ENCODE assay signal across 1 cellular context in the genomic region with DNA sequence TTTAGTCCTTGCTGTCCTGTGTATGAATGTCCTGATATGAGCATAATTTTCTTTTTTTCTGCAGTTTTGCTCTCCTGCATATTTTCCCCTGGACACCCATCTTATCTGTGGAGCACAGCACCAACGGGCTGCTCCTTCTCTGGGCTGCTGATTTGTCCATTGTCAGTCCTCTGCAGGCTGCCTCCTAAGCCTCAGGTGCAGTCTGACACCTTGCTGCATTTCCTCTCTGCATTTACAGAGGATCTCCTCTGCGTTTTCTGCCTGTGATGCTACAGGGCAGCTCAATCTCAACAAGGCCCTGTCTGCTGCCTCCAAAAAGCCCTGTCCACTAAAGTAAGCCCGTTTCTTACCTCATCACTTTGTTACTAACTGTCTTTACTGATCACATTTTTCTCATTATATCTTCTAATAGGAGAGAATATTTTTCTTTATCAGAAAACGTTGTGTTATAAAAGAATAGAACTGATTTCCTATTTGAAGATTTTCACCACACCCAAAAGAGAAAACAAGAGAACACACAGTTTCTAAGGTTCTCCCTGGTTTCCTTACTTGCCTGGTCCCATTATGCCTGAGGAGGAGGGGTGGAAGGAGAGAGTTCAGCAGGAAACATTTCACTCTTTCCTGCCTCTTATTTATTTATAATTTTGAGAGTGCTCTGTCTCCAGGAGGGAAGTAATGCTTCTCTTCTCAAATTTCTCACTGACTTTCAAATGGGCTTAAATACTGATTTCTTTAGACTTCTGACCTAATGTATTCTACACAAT.
TF ChIP-seq lines count a peak whose summit lies in the region.

No MANE protein-coding gene starts in this region.

TF ChIP-seq in GM23338, 12 proteins besides CTCF, POLR2A, EP300 and RAD21 (continued from another document):
- TF ChIP-seq, protein P1, sequence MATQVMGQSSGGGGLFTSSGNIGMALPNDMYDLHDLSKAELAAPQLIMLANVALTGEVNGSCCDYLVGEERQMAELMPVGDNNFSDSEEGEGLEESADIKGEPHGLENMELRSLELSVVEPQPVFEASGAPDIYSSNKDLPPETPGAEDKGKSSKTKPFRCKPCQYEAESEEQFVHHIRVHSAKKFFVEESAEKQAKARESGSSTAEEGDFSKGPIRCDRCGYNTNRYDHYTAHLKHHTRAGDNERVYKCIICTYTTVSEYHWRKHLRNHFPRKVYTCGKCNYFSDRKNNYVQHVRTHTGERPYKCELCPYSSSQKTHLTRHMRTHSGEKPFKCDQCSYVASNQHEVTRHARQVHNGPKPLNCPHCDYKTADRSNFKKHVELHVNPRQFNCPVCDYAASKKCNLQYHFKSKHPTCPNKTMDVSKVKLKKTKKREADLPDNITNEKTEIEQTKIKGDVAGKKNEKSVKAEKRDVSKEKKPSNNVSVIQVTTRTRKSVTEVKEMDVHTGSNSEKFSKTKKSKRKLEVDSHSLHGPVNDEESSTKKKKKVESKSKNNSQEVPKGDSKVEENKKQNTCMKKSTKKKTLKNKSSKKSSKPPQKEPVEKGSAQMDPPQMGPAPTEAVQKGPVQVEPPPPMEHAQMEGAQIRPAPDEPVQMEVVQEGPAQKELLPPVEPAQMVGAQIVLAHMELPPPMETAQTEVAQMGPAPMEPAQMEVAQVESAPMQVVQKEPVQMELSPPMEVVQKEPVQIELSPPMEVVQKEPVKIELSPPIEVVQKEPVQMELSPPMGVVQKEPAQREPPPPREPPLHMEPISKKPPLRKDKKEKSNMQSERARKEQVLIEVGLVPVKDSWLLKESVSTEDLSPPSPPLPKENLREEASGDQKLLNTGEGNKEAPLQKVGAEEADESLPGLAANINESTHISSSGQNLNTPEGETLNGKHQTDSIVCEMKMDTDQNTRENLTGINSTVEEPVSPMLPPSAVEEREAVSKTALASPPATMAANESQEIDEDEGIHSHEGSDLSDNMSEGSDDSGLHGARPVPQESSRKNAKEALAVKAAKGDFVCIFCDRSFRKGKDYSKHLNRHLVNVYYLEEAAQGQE (IDR thresholded peaks at IDR 0.05; ENCODE audit: unreplicated experiment), result no peak
- no peak for TF ChIP-seq NANOG (IDR thresholded peaks at IDR 0.05; ENCODE audit: borderline replicate concordance)
- no peak for TF ChIP-seq EZH2 (IDR thresholded peaks at IDR 0.05; ENCODE audit: low read depth, unreplicated experiment)
- TF ChIP-seq, protein P2, sequence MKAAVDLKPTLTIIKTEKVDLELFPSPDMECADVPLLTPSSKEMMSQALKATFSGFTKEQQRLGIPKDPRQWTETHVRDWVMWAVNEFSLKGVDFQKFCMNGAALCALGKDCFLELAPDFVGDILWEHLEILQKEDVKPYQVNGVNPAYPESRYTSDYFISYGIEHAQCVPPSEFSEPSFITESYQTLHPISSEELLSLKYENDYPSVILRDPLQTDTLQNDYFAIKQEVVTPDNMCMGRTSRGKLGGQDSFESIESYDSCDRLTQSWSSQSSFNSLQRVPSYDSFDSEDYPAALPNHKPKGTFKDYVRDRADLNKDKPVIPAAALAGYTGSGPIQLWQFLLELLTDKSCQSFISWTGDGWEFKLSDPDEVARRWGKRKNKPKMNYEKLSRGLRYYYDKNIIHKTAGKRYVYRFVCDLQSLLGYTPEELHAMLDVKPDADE (IDR thresholded peaks at IDR 0.05), result no peak
- no peak for TF ChIP-seq EZH2phosphoT487 (IDR thresholded peaks at IDR 0.05; ENCODE audit: unreplicated experiment)
- no peak for TF ChIP-seq ZNF114 (CRISPR knock-in tag; IDR thresholded peaks at IDR 0.05)
- no peak for TF ChIP-seq ZNF331 (CRISPR knock-in tag; IDR thresholded peaks at IDR 0.05; ENCODE audit: low read depth)
- TF ChIP-seq JUNB (IDR thresholded peaks at IDR 0.05; ENCODE audit: unreplicated experiment), result no peak
